22 cellular contexts compared by ENCODE assay signal in the genomic region with DNA sequence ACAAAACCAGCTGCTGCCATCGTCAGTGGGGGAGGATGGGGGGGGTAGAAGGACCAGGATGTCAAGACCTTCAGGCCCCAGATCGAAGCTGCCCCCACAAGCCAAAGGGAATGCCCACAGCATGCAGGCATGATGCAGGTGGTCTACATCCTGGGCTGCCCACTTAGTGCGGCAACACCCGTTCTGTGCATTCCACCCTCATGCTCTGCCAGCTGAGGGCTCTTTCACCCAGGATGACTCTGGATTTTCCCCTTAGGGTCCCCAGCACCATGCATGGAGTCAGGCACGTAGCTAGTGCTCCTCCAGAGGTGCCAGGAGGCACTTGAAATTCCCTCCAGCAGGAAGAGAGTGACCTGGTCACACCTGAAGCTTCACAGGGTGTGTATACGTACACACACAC.
A peak's percentile ranks its signal among the peaks of the same experiment; 100 is the strongest.
DNase-seq lines count a peak whose midpoint lies in the region; ATAC-seq and TF ChIP-seq lines count a peak whose summit lies in the region.
"Had no signal": no experiment of that assay in that cellular context is flagged by ENCODE, and none has a peak within 500 bp of the region (broad histone marks: within the 10 kb centered on the region; RNA-seq: fewer than 3 reads in every experiment).

No MANE protein-coding gene starts in this region.

- peaks cover 6% of the 10 kb centered on the region; the same call in 1 of the 2 replicates for H3F3A ChIP-seq in PC-9 (ENCODE audit: insufficient read depth, low read depth)

- H3K27ac Mint-ChIP-seq in activated T-helper 17 cell treated with anti-CD3 and anti-CD28 coated beads, Interleukin-2, amount 50 U/mL, for 72 hours = peak overlapping the region; percentile 36
- H3K27ac Mint-ChIP-seq in stimulated activated effector memory CD8-positive, alpha-beta T cell treated with anti-CD3 and anti-CD28 coated beads, Interleukin-12 subunit alpha, Interleukin-12 subunit beta, amount 100 ng/mL, for 72 hours = peak overlapping the region; percentile 45
- H3K27ac Mint-ChIP-seq: HFFc6; stimulated activated naive B cell treated with anti-CD40 and anti-IgM and Interleukin-4, amounts not matched to agents 10 μg/mL and 1 μg/mL and 100 μg/mL, for 72 hours had no signal

- H3K4me2 ChIP-seq in PC-9 = 0 out of 2 replicates have a peak overlapping the region, but pooled peaks have one; percentile 13

- no peaks in the 10 kb centered on the region for H3K36me3 ChIP-seq in PC-9 (ENCODE audit: low read depth)
- H3K36me3 ChIP-seq: adrenal gland, thyroid gland had no signal

- TF ChIP-seq POLR2A in erythroblast (IDR thresholded peaks at IDR 0.05; ENCODE audit: low read length) = no peak

- CTCF ChIA-PET in PC-9 (lab: Charles Lee) = no interaction called here

- intact Hi-C loops in PC-9 (cut with micrococcal nuclease; ENCODE audit: unreplicated experiment) = loop anchor here (10.0 kb wide), 1 partner anchor 74 kb away; no protein-coding TSS in a partner anchor
- intact Hi-C loops in left colon (cut with DNase I, micrococcal nuclease) = no loop called here

- H3K36me3 Mint-ChIP-seq in activated T-helper 17 cell treated with anti-CD3 and anti-CD28 coated beads, Interleukin-2, amount 50 U/mL, for 72 hours (ENCODE audit: low read depth) = no peaks in the 10 kb centered on the region
- H3K36me3 Mint-ChIP-seq in stimulated activated effector memory CD8-positive, alpha-beta T cell treated with anti-CD3 and anti-CD28 coated beads, Interleukin-12 subunit alpha, Interleukin-12 subunit beta, amount 100 ng/mL, for 72 hours = no peaks in the 10 kb centered on the region
- H3K36me3 Mint-ChIP-seq: stimulated activated naive B cell treated with anti-CD40 and anti-IgM and Interleukin-4, amounts not matched to agents 10 μg/mL and 1 μg/mL and 100 μg/mL, for 72 hours had no signal

- TF ChIP-seq CTCF in PC-9 (conservative IDR thresholded peaks at IDR 0.05) = no peak

- no peaks in the 10 kb centered on the region for H3K9me3 Mint-ChIP-seq in activated T-helper 17 cell treated with anti-CD3 and anti-CD28 coated beads, Interleukin-2, amount 50 U/mL, for 72 hours
- no peaks in the 10 kb centered on the region for H3K9me3 Mint-ChIP-seq in stimulated activated effector memory CD8-positive, alpha-beta T cell treated with anti-CD3 and anti-CD28 coated beads, Interleukin-12 subunit alpha, Interleukin-12 subunit beta, amount 100 ng/mL, for 72 hours
- H3K9me3 Mint-ChIP-seq: HFFc6; stimulated activated naive B cell treated with anti-CD40 and anti-IgM and Interleukin-4, amounts not matched to agents 10 μg/mL and 1 μg/mL and 100 μg/mL, for 72 hours had no signal

- no peaks in the 10 kb centered on the region for H3K9me3 ChIP-seq in PC-9 (ENCODE audit: insufficient read depth, low read depth)
- H3K9me3 ChIP-seq: adrenal gland, heart right ventricle, psoas muscle, thyroid gland had no signal

- H3K9me2 ChIP-seq in PC-9 (ENCODE audit: insufficient read depth) = no peaks in the 10 kb centered on the region

- H3K27me3 Mint-ChIP-seq in activated T-helper 17 cell treated with anti-CD3 and anti-CD28 coated beads, Interleukin-2, amount 50 U/mL, for 72 hours = peaks cover 5% of the 10 kb centered on the region

- DNase-seq in PC-9 (no peak), left colon (no peak), erythroblast (lab: John Stamatoyannopoulos, UW) (no peak), kidney glomerular epithelial cell (lab: John Stamatoyannopoulos, UW) (no peak)
- DNase-seq in stimulated activated effector memory CD8-positive, alpha-beta T cell treated with anti-CD3 and anti-CD28 coated beads, Interleukin-12 subunit alpha, Interleukin-12 subunit beta, amount 100 ng/mL, for 72 hours (ENCODE audit: low spot score in 2 of 2) = no peak
- DNase-seq: activated naive CD4-positive, alpha-beta T cell; activated T-cell treated with anti-CD3 and anti-CD28 coated beads, Interleukin-2, amount 50 U/mL, for 1 hour; adrenal gland; cortex of kidney; DND-41; heart right ventricle; HFFc6; NCI-H1092; NCI-H226; NCI-H774; psoas muscle; stimulated activated naive B cell treated with anti-CD40 and anti-IgM and Interleukin-4, amounts not matched to agents 10 μg/mL and 1 μg/mL and 100 μg/mL, for 72 hours had no signal

- no peak overlapping the region for H3K27ac ChIP-seq in PC-9
- H3K27ac ChIP-seq: adrenal gland, heart right ventricle, psoas muscle, thyroid gland had no signal

- BruUV-seq in PC-9 (replicated peaks; lab: Mats Ljungman, UMichigan) = no TSS peak

- H3K27me3 ChIP-seq in PC-9 (ENCODE audit: insufficient read depth, low read depth) = no peaks in the 10 kb centered on the region
- H3K27me3 ChIP-seq: adrenal gland, heart right ventricle, thyroid gland had no signal

- H3K4me3 ChIP-seq in PC-9 = no peak overlapping the region
- H3K4me3 ChIP-seq: adrenal gland, heart right ventricle, psoas muscle, thyroid gland had no signal

- peaks cover 45% of the 10 kb centered on the region for H3K4me1 ChIP-seq in PC-9 (replicated peaks; ENCODE audit: insufficient read depth)
- H3K4me1 ChIP-seq: adrenal gland had no signal

- H3K79me2 ChIP-seq in PC-9 (ENCODE audit: low read depth) = no peaks in the 10 kb centered on the region

- H2AFZ ChIP-seq in PC-9 = no peak overlapping the region

- no peaks in the 10 kb centered on the region for H3K4me1 Mint-ChIP-seq in activated T-helper 17 cell treated with anti-CD3 and anti-CD28 coated beads, Interleukin-2, amount 50 U/mL, for 72 hours
- no peaks in the 10 kb centered on the region for H3K4me1 Mint-ChIP-seq in stimulated activated effector memory CD8-positive, alpha-beta T cell treated with anti-CD3 and anti-CD28 coated beads, Interleukin-12 subunit alpha, Interleukin-12 subunit beta, amount 100 ng/mL, for 72 hours
- H3K4me1 Mint-ChIP-seq: stimulated activated naive B cell treated with anti-CD40 and anti-IgM and Interleukin-4, amounts not matched to agents 10 μg/mL and 1 μg/mL and 100 μg/mL, for 72 hours had no signal

- H3K4me3 Mint-ChIP-seq in activated T-helper 17 cell treated with anti-CD3 and anti-CD28 coated beads, Interleukin-2, amount 50 U/mL, for 72 hours = no peak overlapping the region
- H3K4me3 Mint-ChIP-seq in stimulated activated effector memory CD8-positive, alpha-beta T cell treated with anti-CD3 and anti-CD28 coated beads, Interleukin-12 subunit alpha, Interleukin-12 subunit beta, amount 100 ng/mL, for 72 hours = no peak overlapping the region
- H3K4me3 Mint-ChIP-seq: HFFc6; stimulated activated naive B cell treated with anti-CD40 and anti-IgM and Interleukin-4, amounts not matched to agents 10 μg/mL and 1 μg/mL and 100 μg/mL, for 72 hours had no signal

- POLR2A ChIA-PET in PC-9 (lab: Charles Lee; ENCODE audit: unreplicated experiment) = interaction anchor here (0.6 kb wide), 1 partner anchor 7 kb away, joined by 4 read pairs; no protein-coding TSS in a partner anchor

- ATAC-seq in activated T-helper 17 cell treated with anti-CD3 and anti-CD28 coated beads, Interleukin-2, amount 50 U/mL, for 72 hours (replicated peaks) = no peak
- ATAC-seq in left colon = peak; percentile 16
- no peak for ATAC-seq in stimulated activated effector memory CD8-positive, alpha-beta T cell treated with anti-CD3 and anti-CD28 coated beads, Interleukin-12 subunit alpha, Interleukin-12 subunit beta, amount 100 ng/mL, for 72 hours
- no peak for ATAC-seq in HG03378 (IDR thresholded peaks at IDR 0.05; ENCODE audit: unreplicated experiment)
- no peak for ATAC-seq in HG03045 (IDR thresholded peaks at IDR 0.05; ENCODE audit: unreplicated experiment)
- ATAC-seq: activated CD4-positive, CD25-positive, alpha-beta regulatory T cell treated with anti-CD3 and anti-CD28 coated beads, Interleukin-2, amount 50 U/mL, for 24 hours; psoas muscle; stimulated activated naive B cell treated with anti-CD40 and anti-IgM and Interleukin-4, amounts not matched to agents 10 μg/mL and 1 μg/mL and 100 μg/mL, for 72 hours had no signal

- no peaks in the 10 kb centered on the region for H4K20me1 ChIP-seq in PC-9 (ENCODE audit: insufficient read depth)
